ENCODE assay signal across 10 cellular contexts in genomic region chr7:131164025-131164899, GRCh38.
DNase-seq lines count a peak whose midpoint lies in the region; ATAC-seq and TF ChIP-seq lines count a peak whose summit lies in the region.
"Had no signal": no experiment of that assay in that cellular context is flagged by ENCODE, and none has a peak within 500 bp of the region (broad histone marks: within the 10 kb centered on the region; RNA-seq: fewer than 3 reads in every experiment).

No MANE protein-coding gene starts in this region.

- no peaks in the 10 kb centered on the region for H4K20me1 ChIP-seq in mammary epithelial cell (ENCODE audit: insufficient read depth, low read length)

- no peak overlapping the region for H3K4me3 ChIP-seq in AG10803 (ENCODE audit: low read length)
- no peak overlapping the region for H3K4me3 ChIP-seq in mammary epithelial cell (replicated peaks in 1 of 3; ENCODE audit: insufficient read depth in 1 of 3, low read depth in 2 of 3, low read length in 3 of 3)
- no peak overlapping the region for H3K4me3 ChIP-seq in aorta (ENCODE audit: low read length in 2 of 2)

- in situ Hi-C loops in mammary epithelial cell (cut with MboI; ENCODE audit: low sequenced_read_pairs in 2 of 2), result no loop called here

- peak overlapping the region; percentile 19 for H3K9ac ChIP-seq in mammary epithelial cell (ENCODE audit: insufficient read depth, low read length)

- H3K4me1 ChIP-seq in mammary epithelial cell (ENCODE audit: insufficient read depth, low read length), result peaks cover 15% of the 10 kb centered on the region
- H3K4me1 ChIP-seq in aorta (ENCODE audit: control insufficient read depth in 1 of 2, insufficient read depth in 2 of 2, low read length in 2 of 2), result no peaks in the 10 kb centered on the region

- no TSS peak for BruUV-seq in mammary epithelial cell (replicated peaks; lab: Mats Ljungman, UMichigan)

- dilution Hi-C loops in mammary epithelial cell (cut with HindIII; ENCODE audit: low sequenced_read_pairs), result no loop called here

- no peak for ATAC-seq in aorta (ENCODE audit: low FRiP score)
- no peak for ATAC-seq in HG03520 (IDR thresholded peaks at IDR 0.05; ENCODE audit: unreplicated experiment)
- ATAC-seq: naive thymus-derived CD8-positive, alpha-beta T cell had no signal

- intact Hi-C loops in mammary epithelial cell (cut with micrococcal nuclease), result loop anchor here (1.0 kb wide), 1 partner anchor 57 kb away; no protein-coding TSS in a partner anchor
- intact Hi-C loops in aorta (cut with DNase I), result no loop called here

- 34% methylated on average over 3 of the region's 3 CpGs for WGBS in mammary epithelial cell (ENCODE audit: low coverage, missing lambda C conversion rate)
- 53 to 55% methylated on average over 3 of the region's 3 CpGs for WGBS in aorta, 2 donors

- H3K9me3 ChIP-seq in mammary epithelial cell (replicated peaks; ENCODE audit: insufficient read depth, low read length), result no peaks in the 10 kb centered on the region
- no peaks in the 10 kb centered on the region for H3K9me3 ChIP-seq in aorta (ENCODE audit: control insufficient read depth, low read length)

- H3K36me3 ChIP-seq in mammary epithelial cell (ENCODE audit: insufficient read depth, low read length) (no peaks in the 10 kb centered on the region), aorta (ENCODE audit: control insufficient read depth in 1 of 2, insufficient read depth in 2 of 2, low read length in 1 of 2) (no peaks in the 10 kb centered on the region)

- H3K27ac ChIP-seq in mammary epithelial cell (ENCODE audit: insufficient read depth, low read depth, low read length), result peak overlapping the region; percentile 86
- H3K27ac ChIP-seq in aorta (ENCODE audit: low read depth in 1 of 2, low read length in 2 of 2), result no peak overlapping the region

- no peaks in the 10 kb centered on the region for H3K79me2 ChIP-seq in mammary epithelial cell (ENCODE audit: insufficient read depth, low read length)

- peak; percentile 94 for DNase-seq in AG10803 (ENCODE audit: low read depth)
- peak; percentile 78 for DNase-seq in mammary epithelial cell
- peak; percentile 39 to 60 for DNase-seq in lung microvascular endothelial cell (ENCODE audit: low read depth in 2 of 2)
- no peak for DNase-seq in HuH-7 (ENCODE audit: low spot score)
- DNase-seq in aorta, result no peak
- no peak for DNase-seq in activated CD4-positive, CD25-positive, alpha-beta regulatory T cell (lab: John Stamatoyannopoulos, UW)
- DNase-seq: naive thymus-derived CD8-positive, alpha-beta T cell; NCI-H524 treated with DMSO at 0.1 percent for 48 hours had no signal

- H2AFZ ChIP-seq in mammary epithelial cell (ENCODE audit: low read depth, low read length), result peak overlapping the region; percentile 79

- peak; percentile 39; the same call in 1 of the 2 replicates for TF ChIP-seq EP300 in Ishikawa (IDR thresholded peaks at IDR 0.05; ENCODE audit: borderline replicate concordance)

- H3K27me3 ChIP-seq in mammary epithelial cell (ENCODE audit: insufficient read depth, low read length), result no peaks in the 10 kb centered on the region
- no peaks in the 10 kb centered on the region for H3K27me3 ChIP-seq in aorta (ENCODE audit: control insufficient read depth in 1 of 2, insufficient read depth in 2 of 2, low read length in 1 of 2)

- TF ChIP-seq CTCF in AG10803 (conservative IDR thresholded peaks at IDR 0.05; ENCODE audit: low read length), result peak; percentile 4; the same call in 1 of the 2 replicates
- no peak for TF ChIP-seq CTCF in mammary epithelial cell (conservative IDR thresholded peaks at IDR 0.05 in 1 of 2, IDR thresholded peaks at IDR 0.05 in 1 of 2; ENCODE audit: extremely low read depth in 1 of 2, insufficient read depth in 1 of 2, low read depth in 1 of 2, low read length in 2 of 2)

- peak overlapping the region; percentile 57 for H3K4me2 ChIP-seq in mammary epithelial cell (ENCODE audit: insufficient read depth, low read depth, low read length)

- TF ChIP-seq RAD21 in Ishikawa (IDR thresholded peaks at IDR 0.05; ENCODE audit: low read depth), result no peak

- CTCF ChIA-PET in mammary epithelial cell (lab: Charles Lee; ENCODE audit: low non-redundant PET), result interaction anchor here (0.6 kb wide), 2 partner anchors 12 to 210 kb away, joined by 3 to 13 read pairs; no protein-coding TSS in a partner anchor

TF ChIP-seq in Ishikawa, 13 proteins besides CTCF, POLR2A, EP300 and RAD21:
- TF ChIP-seq TEAD4 (IDR thresholded peaks at IDR 0.05) (peak; percentile 76), CEBPB (IDR thresholded peaks at IDR 0.05) (peak; percentile 61; the same call in 1 of the 2 replicates), REST (IDR thresholded peaks at IDR 0.05; ENCODE audit: low read depth) (no peak)

Comparison
In these comparisons a context has a peak if more than half of its experiments do, and no peak if none do; other contexts are left out.
1. DNase-seq: peak in AG10803 (single experiment), mammary epithelial cell (single experiment) and lung microvascular endothelial cell (2 of 2); none in HuH-7 (single experiment), aorta (0 of 2) and activated CD4-positive, CD25-positive, alpha-beta regulatory T cell (0 of 4).